ENCODE assay signal across 35 cellular contexts in the genomic region with DNA sequence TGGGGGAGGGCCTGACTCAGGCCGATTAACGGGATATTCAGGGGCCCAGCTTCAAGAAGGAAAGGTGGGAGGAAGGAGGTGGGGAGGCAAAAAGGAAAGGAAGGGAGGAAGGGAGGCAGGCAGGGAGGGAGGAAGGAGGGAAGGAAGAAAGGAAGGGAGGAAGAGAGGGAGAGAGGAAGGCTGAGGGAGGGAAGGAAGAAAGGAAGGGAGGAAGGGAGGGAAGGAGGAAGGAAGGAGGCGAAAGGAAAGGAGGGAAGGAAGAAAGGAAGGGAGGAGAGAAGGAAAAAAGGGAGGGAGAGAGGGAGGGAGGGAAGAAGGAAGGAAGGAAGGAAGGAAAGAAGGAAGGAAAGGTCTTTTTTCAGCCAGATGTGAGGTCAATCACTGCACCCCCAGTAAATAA.
"Had no signal": no experiment of that assay in that cellular context is flagged by ENCODE, and none has a peak within 500 bp of the region (broad histone marks: within the 10 kb centered on the region; RNA-seq: fewer than 3 reads in every experiment).

No MANE protein-coding gene starts in this region.

- H3K9me3 ChIP-seq: MG63 had no signal

- H3K27me3 ChIP-seq: MG63 had no signal

- H3K4me3 ChIP-seq: MG63 had no signal

- DNase-seq: Karpas-422, Kasumi-1, MG63, MM.1S, MV-4-11, NCI-H1048, NCI-H1092, NCI-H1092 treated with DMSO at 0.1 percent for 48 hours, NCI-H1105, NCI-H1105 treated with DMSO at 0.1 percent for 48 hours, NCI-H1417, NCI-H1417 treated with DMSO at 0.1 percent for 48 hours, NCI-H1436, NCI-H1436 treated with DMSO at 0.1 percent for 48 hours, NCI-H146, NCI-H1694, NCI-H1694 treated with DMSO at 0.1 percent for 48 hours, NCI-H187, NCI-H187 treated with DMSO at 0.1 percent for 48 hours, NCI-H1930, NCI-H2029, NCI-H2029 treated with DMSO at 0.1 percent for 48 hours, NCI-H2081, NCI-H2081 treated with DMSO at 0.1 percent for 48 hours, NCI-H2107, NCI-H2171, NCI-H2171 treated with DMSO at 0.1 percent for 48 hours, NCI-H2227 treated with DMSO at 0.1 percent for 48 hours, NCI-H226, NCI-H345, NCI-H446, NCI-H446 treated with DMSO at 0.1 percent for 48 hours, NCI-H510A, NCI-H510A treated with DMSO at 0.1 percent for 48 hours, NCI-H524 had no signal

- H3K36me3 ChIP-seq: MG63 had no signal
